Comparison of ENCODE assay signal across 19 cellular contexts in genomic region chr9:133067006-133067405, GRCh38. TPM values are rescaled to one million over a fixed set of nuclear protein-coding genes. Genes with fewer than 3 reads are reported as not detected.
DNase-seq lines count a peak whose midpoint lies in the region; TF ChIP-seq lines count a peak whose summit lies in the region.
"Had no signal": no experiment of that assay in that cellular context is flagged by ENCODE, and none has a peak within 500 bp of the region (broad histone marks: within the 10 kb centered on the region; RNA-seq: fewer than 3 reads in every experiment).

No MANE protein-coding gene starts in this region.

- no peaks in the 10 kb centered on the region for H3K4me1 ChIP-seq in osteoblast (ENCODE audit: insufficient read depth, low read length)
- H3K4me1 ChIP-seq in CD4-positive, alpha-beta memory T cell (ENCODE audit: insufficient read depth, low read length) = no peaks in the 10 kb centered on the region
- H3K4me1 ChIP-seq: A549 had no signal

- intact Hi-C loops in CD4-positive, alpha-beta memory T cell (cut with micrococcal nuclease) = no loop called here

- TF ChIP-seq CTCF in chondrocyte (IDR thresholded peaks at IDR 0.05) (no peak), osteoblast (IDR thresholded peaks at IDR 0.05; ENCODE audit: extremely low read depth, low read depth, low read length) (no peak)

- POLR2A ChIA-PET in CD4-positive, alpha-beta memory T cell (lab: Charles Lee; ENCODE audit: partially characterized antibody) = no interaction called here

- peaks cover 9% of the 10 kb centered on the region for H3K36me3 Mint-ChIP-seq in chondrocyte (ENCODE audit: low read depth)
- H3K36me3 Mint-ChIP-seq in CD4-positive, alpha-beta memory T cell = no peaks in the 10 kb centered on the region

- H2AFZ ChIP-seq in osteoblast (ENCODE audit: low read length) = no peak overlapping the region
- H2AFZ ChIP-seq: GM23248 had no signal

- no peaks in the 10 kb centered on the region for H3K36me3 ChIP-seq in osteoblast (ENCODE audit: insufficient read depth, low read length)
- H3K36me3 ChIP-seq in CD4-positive, alpha-beta memory T cell (ENCODE audit: insufficient read depth, low read length) = no peaks in the 10 kb centered on the region

- CTCF ChIA-PET in CD4-positive, alpha-beta memory T cell (lab: Charles Lee; ENCODE audit: partially characterized antibody) = interaction anchor here (0.9 kb wide), 1 partner anchor 77 kb away, joined by 3 read pairs; no protein-coding TSS in a partner anchor

- no peak overlapping the region for H3K27ac Mint-ChIP-seq in chondrocyte (ENCODE audit: unreplicated experiment)
- no peak overlapping the region for H3K27ac Mint-ChIP-seq in CD4-positive, alpha-beta memory T cell
- H3K27ac Mint-ChIP-seq: CD4-positive, alpha-beta T cell; HFFc6 had no signal

- H3K27me3 Mint-ChIP-seq in chondrocyte (ENCODE audit: low read depth) = no peaks in the 10 kb centered on the region
- H3K27me3 Mint-ChIP-seq in CD4-positive, alpha-beta memory T cell = no peaks in the 10 kb centered on the region
- H3K27me3 Mint-ChIP-seq: CD4-positive, alpha-beta T cell had no signal

- no peaks in the 10 kb centered on the region for H3K9me3 Mint-ChIP-seq in chondrocyte (ENCODE audit: low read depth)
- no peaks in the 10 kb centered on the region for H3K9me3 Mint-ChIP-seq in CD4-positive, alpha-beta memory T cell
- H3K9me3 Mint-ChIP-seq: CD4-positive, alpha-beta T cell; HFFc6 had no signal

- no peak overlapping the region for H3K4me3 Mint-ChIP-seq in chondrocyte (ENCODE audit: unreplicated experiment)
- no peak overlapping the region for H3K4me3 Mint-ChIP-seq in CD4-positive, alpha-beta memory T cell
- H3K4me3 Mint-ChIP-seq: CD4-positive, alpha-beta T cell; HFFc6 had no signal

- H3K4me3 ChIP-seq in osteoblast (ENCODE audit: insufficient read depth, low read length) = no peak overlapping the region
- no peak overlapping the region for H3K4me3 ChIP-seq in CD4-positive, alpha-beta memory T cell (ENCODE audit: low read length in 2 of 2)
- H3K4me3 ChIP-seq: A549, GM23248 had no signal

- no peak overlapping the region for H3K4me2 ChIP-seq in osteoblast (ENCODE audit: insufficient read depth, low read length)
- H3K4me2 ChIP-seq: A549 had no signal

- H3K4me1 Mint-ChIP-seq in chondrocyte (ENCODE audit: low read depth) = no peaks in the 10 kb centered on the region
- no peaks in the 10 kb centered on the region for H3K4me1 Mint-ChIP-seq in CD4-positive, alpha-beta memory T cell

- no peaks in the 10 kb centered on the region for H3K79me2 ChIP-seq in osteoblast (ENCODE audit: insufficient read depth, low read length)

- H4K20me1 ChIP-seq in osteoblast (ENCODE audit: insufficient read depth, low read length) = no peaks in the 10 kb centered on the region

- no peaks in the 10 kb centered on the region for H3K27me3 ChIP-seq in osteoblast (ENCODE audit: insufficient read depth, low read length)
- no peaks in the 10 kb centered on the region for H3K27me3 ChIP-seq in CD4-positive, alpha-beta memory T cell (ENCODE audit: insufficient read depth, low read length)

- H3K27ac ChIP-seq in osteoblast (ENCODE audit: low read depth, low read length) = no peak overlapping the region
- no peak overlapping the region for H3K27ac ChIP-seq in CD4-positive, alpha-beta memory T cell (ENCODE audit: low read depth, low read length)
- H3K27ac ChIP-seq: 22Rv1, A549, C4-2B, GM23248, HL-60 had no signal

- H3K9me3 ChIP-seq in osteoblast (ENCODE audit: low read depth, low read length) = no peaks in the 10 kb centered on the region
- H3K9me3 ChIP-seq in CD4-positive, alpha-beta memory T cell (ENCODE audit: control insufficient read depth in 1 of 2, low read length in 2 of 2) = no peaks in the 10 kb centered on the region
- H3K9me3 ChIP-seq: A549 had no signal

- peak; percentile 59 for DNase-seq in activated effector memory CD4-positive, alpha-beta T cell treated with anti-CD3 and anti-CD28 coated beads, Interleukin-2, amount 50 U/mL, for 16 hours
- DNase-seq in activated effector memory CD4-positive, alpha-beta T cell treated with Interleukin-2 at 50 U/mL for 16 hours = no peak
- DNase-seq in chondrocyte (ENCODE audit: low spot score) (peak; percentile 90), osteoblast (ENCODE audit: insufficient read length, low spot score, missing footprints) (peak; percentile 52), globus pallidus (ENCODE audit: low spot score) (no peak), NCI-H146 treated with DMSO at 0.1 percent for 48 hours (lab: John Stamatoyannopoulos, UW; ENCODE audit: unreplicated experiment) (no peak)
- no peak for DNase-seq in CD4-positive, alpha-beta memory T cell
- DNase-seq: AML-193; CD4-positive, alpha-beta T cell; DMS153; DMS79; GDM1; GM23248; H7; HFFc6 had no signal

RNA-seq across cellular contexts. Expression of gene CEL, which starts 5.2 kb away (rescaled TPM):
- 0.87 to 1.5 TPM (median 1.1 TPM) in 3 replicates for total RNA-seq in chondrocyte
- total RNA-seq in osteoblast = under 0.01 TPM in 1 of 2 replicates, not detected in the other
- total RNA-seq in CD4-positive, alpha-beta memory T cell = 1 to 10 TPM; 1.2 to 1.6 TPM
- under 1 TPM in 1 of 2 donors, not detected in 1; 0.15 TPM for polyA plus RNA-seq in CD4-positive, alpha-beta memory T cell
- polyA plus RNA-seq: GM23248 had no signal

RNA-seq across cellular contexts. Expression of gene GTF3C5, which starts 36.2 kb away (rescaled TPM):
- 36.5 to 46.3 TPM (median 38.5 TPM) in 3 replicates for total RNA-seq in chondrocyte
- total RNA-seq in osteoblast = 31.8 and 41.3 TPM in 2 replicates
- total RNA-seq in CD4-positive, alpha-beta memory T cell = 10 to 100 TPM; 71.3 to 71.5 TPM
- polyA plus RNA-seq in CD4-positive, alpha-beta memory T cell = 10 to 100 TPM; 33.5 to 34.0 TPM

RNA-seq across cellular contexts. Expression of gene RALGDS, which starts 54.0 kb away (rescaled TPM):
- total RNA-seq in chondrocyte = 16.1 to 19.0 TPM (median 17.5 TPM) in 3 replicates
- 11.2 and 12.7 TPM in 2 replicates for total RNA-seq in osteoblast
- 100 to 1,000 TPM; 123 to 131 TPM for total RNA-seq in CD4-positive, alpha-beta memory T cell
- 10 to 100 TPM; 27.9 to 67.8 TPM for polyA plus RNA-seq in CD4-positive, alpha-beta memory T cell

Comparison
In these comparisons a context has a peak if more than half of its experiments do, and no peak if none do; other contexts are left out.
1. DNase-seq: peak in activated effector memory CD4-positive, alpha-beta T cell treated with anti-CD3 and anti-CD28 coated beads, Interleukin-2, amount 50 U/mL, for 16 hours (single experiment), chondrocyte (single experiment) and osteoblast (single experiment); none in activated effector memory CD4-positive, alpha-beta T cell treated with Interleukin-2 at 50 U/mL for 16 hours (single experiment), globus pallidus (single experiment), CD4-positive, alpha-beta memory T cell (0 of 5) and NCI-H146 treated with DMSO at 0.1 percent for 48 hours (single experiment).